19 cellular contexts compared by ENCODE assay signal in the genomic region with DNA sequence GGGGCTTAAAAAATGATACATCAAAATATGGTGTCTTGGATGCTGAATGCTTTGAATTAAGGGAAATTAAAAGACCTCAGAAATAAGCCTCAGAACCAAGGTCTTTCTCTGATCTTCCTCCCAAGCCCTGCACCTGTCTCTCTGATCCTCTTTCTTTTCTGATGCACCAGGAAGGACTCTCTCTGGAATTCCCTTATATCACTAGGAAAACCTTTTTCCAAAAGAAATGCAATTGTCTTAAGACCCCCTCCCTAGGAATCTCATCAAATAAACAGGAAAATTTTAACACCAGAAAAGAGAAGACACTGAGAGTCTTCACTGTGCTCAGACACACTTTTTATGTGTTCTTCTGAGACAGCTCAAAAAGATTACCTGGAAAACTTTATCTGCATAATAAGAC.
A peak's percentile ranks its signal among the peaks of the same experiment; 100 is the strongest.
DNase-seq lines count a peak whose midpoint lies in the region; ATAC-seq, FAIRE-seq and TF ChIP-seq lines count a peak whose summit lies in the region.
"Had no signal": no experiment of that assay in that cellular context is flagged by ENCODE, and none has a peak within 500 bp of the region (broad histone marks: within the 10 kb centered on the region; RNA-seq: fewer than 3 reads in every experiment).

No MANE protein-coding gene starts in this region.

- H3K4me3 ChIP-seq in GM23338 (no peak overlapping the region), HUES48 (ENCODE audit: low read depth, low read length) (0 out of 2 replicates have a peak overlapping the region, but pooled peaks have one; percentile 3)
- H3K4me3 ChIP-seq: BLaER1 treated with 17β-estradiol and CSF1 and Interleukin-3, amounts not matched to agents 10 nM and 100 nM had no signal

- H3K4me3 Mint-ChIP-seq in GM23338: no peak overlapping the region
- H3K4me3 Mint-ChIP-seq in WTC11: peak overlapping the region; percentile 48
- H3K4me3 Mint-ChIP-seq: B cell; CD8-positive, alpha-beta T cell had no signal

- H3K36me3 ChIP-seq in GM23338 (ENCODE audit: insufficient read depth) (no peaks in the 10 kb centered on the region), HUES48 (ENCODE audit: control insufficient read depth, insufficient read depth, low read length) (no peaks in the 10 kb centered on the region)
- H3K36me3 ChIP-seq: BLaER1 treated with 17β-estradiol and CSF1 and Interleukin-3, amounts not matched to agents 10 nM and 100 nM had no signal

- no peak for TF ChIP-seq CTCF in GM23338 (conservative IDR thresholded peaks at IDR 0.05; ENCODE audit: low read depth in 2 of 2)
- TF ChIP-seq CTCF in WTC11 (IDR thresholded peaks at IDR 0.05): no peak
- TF ChIP-seq CTCF in GM10266 (IDR thresholded peaks at IDR 0.05; ENCODE audit: control insufficient read depth, insufficient read depth, low read depth, missing control alignments): no peak

- no peaks in the 10 kb centered on the region for H3K9me2 ChIP-seq in GM23338 (ENCODE audit: insufficient read depth)

- no peaks in the 10 kb centered on the region for H3K79me2 ChIP-seq in GM23338 (replicated peaks; ENCODE audit: insufficient read depth)

- H3K4me2 ChIP-seq in GM23338: peak overlapping the region; percentile 8; the same call in 1 of the 2 replicates
- H3K4me2 ChIP-seq: BLaER1 treated with 17β-estradiol and CSF1 and Interleukin-3, amounts not matched to agents 10 nM and 100 nM; KMS-11 had no signal

- POLR2A ChIA-PET in WTC11 (lab: Charles Lee): no interaction called here

- H3K4me1 Mint-ChIP-seq in GM23338: peaks cover 46% of the 10 kb centered on the region
- peaks cover 52% of the 10 kb centered on the region for H3K4me1 Mint-ChIP-seq in WTC11
- H3K4me1 Mint-ChIP-seq: B cell had no signal

- H2AFZ ChIP-seq in GM23338: no peak overlapping the region

- no peaks in the 10 kb centered on the region for H4K20me1 ChIP-seq in GM23338 (replicated peaks; ENCODE audit: insufficient read depth)
- H4K20me1 ChIP-seq: BLaER1 treated with 17β-estradiol and CSF1 and Interleukin-3, amounts not matched to agents 10 nM and 100 nM had no signal

- H3K27ac ChIP-seq in GM23338 (ENCODE audit: low read depth) (peak overlapping the region; percentile 89), HUES48 (ENCODE audit: low read depth, low read length) (peak overlapping the region; percentile 72)
- H3K27ac ChIP-seq: BLaER1 treated with 17β-estradiol and CSF1 and Interleukin-3, amounts not matched to agents 10 nM and 100 nM; KMS-11 had no signal

- H3K4me1 ChIP-seq in GM23338 (ENCODE audit: insufficient read depth): peaks cover 43% of the 10 kb centered on the region
- peaks cover 54% of the 10 kb centered on the region for H3K4me1 ChIP-seq in HUES48 (ENCODE audit: control insufficient read depth, insufficient read depth, low read length)

- FAIRE-seq in GM12892 (lab: Jason Lieb, UNC): no peak
- FAIRE-seq: GM12891, GM18507, HTR-8/SVneo had no signal

- H3K27ac Mint-ChIP-seq in GM23338 (peak overlapping the region; percentile 90), WTC11 (peak overlapping the region; percentile 95)
- H3K27ac Mint-ChIP-seq: B cell; CD8-positive, alpha-beta T cell had no signal

- H3K27me3 Mint-ChIP-seq in GM23338 (ENCODE audit: insufficient read depth, low read depth, poor library complexity) (peaks cover 10% of the 10 kb centered on the region), WTC11 (ENCODE audit: low read depth) (no peaks in the 10 kb centered on the region)
- H3K27me3 Mint-ChIP-seq: B cell had no signal

- H3F3A ChIP-seq in GM23338 (replicated peaks; ENCODE audit: low read depth): no peaks in the 10 kb centered on the region

- H3K9me3 Mint-ChIP-seq in GM23338 (peaks cover 26% of the 10 kb centered on the region), WTC11 (peaks cover 20% of the 10 kb centered on the region)

- CTCF ChIA-PET in WTC11 (lab: Charles Lee): interaction anchor here (1.1 kb wide), 2 partner anchors 19 to 34 kb away, joined by 6 to 7 read pairs; no protein-coding TSS in a partner anchor

- H3K9ac ChIP-seq in HUES48 (ENCODE audit: low read depth, low read length): no peak overlapping the region
- H3K9ac ChIP-seq: BLaER1 treated with 17β-estradiol and CSF1 and Interleukin-3, amounts not matched to agents 10 nM and 100 nM; KMS-11 had no signal

- H3K36me3 Mint-ChIP-seq in GM23338 (ENCODE audit: low read depth) (peaks cover 25% of the 10 kb centered on the region), WTC11 (peaks cover 18% of the 10 kb centered on the region)
- H3K36me3 Mint-ChIP-seq: CD8-positive, alpha-beta T cell had no signal

- H3K27me3 ChIP-seq in GM23338 (ENCODE audit: insufficient read depth) (no peaks in the 10 kb centered on the region), HUES48 (ENCODE audit: control insufficient read depth, insufficient read depth, low read length) (no peaks in the 10 kb centered on the region)
- H3K27me3 ChIP-seq: BLaER1 treated with 17β-estradiol and CSF1 and Interleukin-3, amounts not matched to agents 10 nM and 100 nM had no signal

- ATAC-seq in GM23338: peak; percentile 61
- ATAC-seq in WTC11: peak; percentile 61
- ATAC-seq in HG03460 (IDR thresholded peaks at IDR 0.05; ENCODE audit: unreplicated experiment): no peak
- ATAC-seq: CD8-positive, alpha-beta T cell had no signal

- peak; percentile 81 for DNase-seq in GM23338 (ENCODE audit: low spot score)
- no peak for DNase-seq in WTC11 (ENCODE audit: low spot score)
- no peak for DNase-seq in GM12892 (ENCODE audit: insufficient read length)
- DNase-seq in GM10266 (ENCODE audit: extremely low spot score): no peak
- DNase-seq: CD8-positive, alpha-beta T cell; DMS 273 treated with DMSO at 0.1 percent for 48 hours; DMS53; DND-41; EL; GOT3; HCEC 1CT had no signal

- H3K9me3 ChIP-seq in HUES48 (ENCODE audit: control insufficient read depth, insufficient read depth, low read length): 0 out of 2 replicates have a peak, but pooled peaks cover 3% of the 10 kb centered on the region

- TF ChIP-seq POLR2A in GM12892 (IDR thresholded peaks at IDR 0.05; ENCODE audit: low read depth, low read length): no peak

TF ChIP-seq in GM23338, 12 proteins besides CTCF, POLR2A, EP300 and RAD21 (continues in another document):
- TF ChIP-seq, protein P1, sequence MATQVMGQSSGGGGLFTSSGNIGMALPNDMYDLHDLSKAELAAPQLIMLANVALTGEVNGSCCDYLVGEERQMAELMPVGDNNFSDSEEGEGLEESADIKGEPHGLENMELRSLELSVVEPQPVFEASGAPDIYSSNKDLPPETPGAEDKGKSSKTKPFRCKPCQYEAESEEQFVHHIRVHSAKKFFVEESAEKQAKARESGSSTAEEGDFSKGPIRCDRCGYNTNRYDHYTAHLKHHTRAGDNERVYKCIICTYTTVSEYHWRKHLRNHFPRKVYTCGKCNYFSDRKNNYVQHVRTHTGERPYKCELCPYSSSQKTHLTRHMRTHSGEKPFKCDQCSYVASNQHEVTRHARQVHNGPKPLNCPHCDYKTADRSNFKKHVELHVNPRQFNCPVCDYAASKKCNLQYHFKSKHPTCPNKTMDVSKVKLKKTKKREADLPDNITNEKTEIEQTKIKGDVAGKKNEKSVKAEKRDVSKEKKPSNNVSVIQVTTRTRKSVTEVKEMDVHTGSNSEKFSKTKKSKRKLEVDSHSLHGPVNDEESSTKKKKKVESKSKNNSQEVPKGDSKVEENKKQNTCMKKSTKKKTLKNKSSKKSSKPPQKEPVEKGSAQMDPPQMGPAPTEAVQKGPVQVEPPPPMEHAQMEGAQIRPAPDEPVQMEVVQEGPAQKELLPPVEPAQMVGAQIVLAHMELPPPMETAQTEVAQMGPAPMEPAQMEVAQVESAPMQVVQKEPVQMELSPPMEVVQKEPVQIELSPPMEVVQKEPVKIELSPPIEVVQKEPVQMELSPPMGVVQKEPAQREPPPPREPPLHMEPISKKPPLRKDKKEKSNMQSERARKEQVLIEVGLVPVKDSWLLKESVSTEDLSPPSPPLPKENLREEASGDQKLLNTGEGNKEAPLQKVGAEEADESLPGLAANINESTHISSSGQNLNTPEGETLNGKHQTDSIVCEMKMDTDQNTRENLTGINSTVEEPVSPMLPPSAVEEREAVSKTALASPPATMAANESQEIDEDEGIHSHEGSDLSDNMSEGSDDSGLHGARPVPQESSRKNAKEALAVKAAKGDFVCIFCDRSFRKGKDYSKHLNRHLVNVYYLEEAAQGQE (IDR thresholded peaks at IDR 0.05; ENCODE audit: unreplicated experiment): peak; percentile 33

TF ChIP-seq in WTC11, 78 proteins besides CTCF, POLR2A, EP300 and RAD21 (continues in another document):
- TF ChIP-seq, protein P2, sequence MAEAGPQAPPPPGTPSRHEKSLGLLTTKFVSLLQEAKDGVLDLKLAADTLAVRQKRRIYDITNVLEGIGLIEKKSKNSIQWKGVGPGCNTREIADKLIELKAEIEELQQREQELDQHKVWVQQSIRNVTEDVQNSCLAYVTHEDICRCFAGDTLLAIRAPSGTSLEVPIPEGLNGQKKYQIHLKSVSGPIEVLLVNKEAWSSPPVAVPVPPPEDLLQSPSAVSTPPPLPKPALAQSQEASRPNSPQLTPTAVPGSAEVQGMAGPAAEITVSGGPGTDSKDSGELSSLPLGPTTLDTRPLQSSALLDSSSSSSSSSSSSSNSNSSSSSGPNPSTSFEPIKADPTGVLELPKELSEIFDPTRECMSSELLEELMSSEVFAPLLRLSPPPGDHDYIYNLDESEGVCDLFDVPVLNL (CRISPR knock-in tag; IDR thresholded peaks at IDR 0.05; ENCODE audit: borderline replicate concordance, low read depth): no peak
- TF ChIP-seq ZNF416 (CRISPR knock-in tag; IDR thresholded peaks at IDR 0.05) (no peak), TP53 (CRISPR knock-in tag; IDR thresholded peaks at IDR 0.05) (no peak), ETV6 (CRISPR knock-in tag; IDR thresholded peaks at IDR 0.05) (peak; percentile 71; the same call in 1 of the 2 replicates)
- TF ChIP-seq, protein P3, sequence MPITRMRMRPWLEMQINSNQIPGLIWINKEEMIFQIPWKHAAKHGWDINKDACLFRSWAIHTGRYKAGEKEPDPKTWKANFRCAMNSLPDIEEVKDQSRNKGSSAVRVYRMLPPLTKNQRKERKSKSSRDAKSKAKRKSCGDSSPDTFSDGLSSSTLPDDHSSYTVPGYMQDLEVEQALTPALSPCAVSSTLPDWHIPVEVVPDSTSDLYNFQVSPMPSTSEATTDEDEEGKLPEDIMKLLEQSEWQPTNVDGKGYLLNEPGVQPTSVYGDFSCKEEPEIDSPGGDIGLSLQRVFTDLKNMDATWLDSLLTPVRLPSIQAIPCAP (CRISPR knock-in tag; IDR thresholded peaks at IDR 0.05): no peak
